In genomic region chr20:53943522-53944291, GRCh38 we compare ENCODE assay signal across 8 cellular contexts.
DNase-seq lines count a peak whose midpoint lies in the region; ATAC-seq and TF ChIP-seq lines count a peak whose summit lies in the region.

No MANE protein-coding gene starts in this region.

- no peaks in the 10 kb centered on the region for H3K9me3 ChIP-seq in endodermal cell (ENCODE audit: control insufficient read depth, low read length)
- no peaks in the 10 kb centered on the region for H3K9me3 ChIP-seq in parathyroid adenoma (ENCODE audit: control insufficient read depth, low read length)

- H3K9me3 Mint-ChIP-seq in IgD-negative memory B cell (no peaks in the 10 kb centered on the region), endodermal cell (no peaks in the 10 kb centered on the region)

- H3K4me2 ChIP-seq in parathyroid adenoma (ENCODE audit: low read length) = peak overlapping the region; percentile 54

- H3K4me1 Mint-ChIP-seq in IgD-negative memory B cell = peaks cover 43 to 51% (median 51%) of the 10 kb centered on the region in 3 donors
- peaks cover 47% of the 10 kb centered on the region for H3K4me1 Mint-ChIP-seq in endodermal cell

- 57 to 77% methylated on average over 6 to 11 of the region's 11 CpGs for WGBS in endodermal cell (ENCODE audit: insufficient coverage in 1 of 2, insufficient read length in 1 of 2), 2 experiments

- peak overlapping the region; percentile 25 for H2AFZ ChIP-seq in parathyroid adenoma

- no peak overlapping the region for H3K4me3 ChIP-seq in endodermal cell (ENCODE audit: low read length)
- H3K4me3 ChIP-seq in parathyroid adenoma (ENCODE audit: low read depth, low read length) = peak overlapping the region; percentile 39

- H3K27ac ChIP-seq in endodermal cell (ENCODE audit: low read depth, low read length) (no peak overlapping the region), parathyroid adenoma (no peak overlapping the region)

- H3K27me3 Mint-ChIP-seq in IgD-negative memory B cell (no peaks in the 10 kb centered on the region), endodermal cell (ENCODE audit: insufficient read depth) (no peaks in the 10 kb centered on the region)

- H3K36me3 ChIP-seq in endodermal cell (ENCODE audit: control insufficient read depth, insufficient read depth, low read length) = no peaks in the 10 kb centered on the region
- H3K36me3 ChIP-seq in parathyroid adenoma (ENCODE audit: control insufficient read depth, insufficient read depth, low read length) = no peaks in the 10 kb centered on the region

- in situ Hi-C loops in Caki2 (cut with HindIII; ENCODE audit: low pct_unique_long_range_greater_than_20kb, low sequenced_read_pairs) = no loop called here

- H3K79me2 ChIP-seq in parathyroid adenoma = no peaks in the 10 kb centered on the region

- TF ChIP-seq CTCF in endodermal cell (conservative IDR thresholded peaks at IDR 0.05) (peak; percentile 89), parathyroid adenoma (IDR thresholded peaks at IDR 0.05) (peak; percentile 69)

- ATAC-seq in GM18520 (IDR thresholded peaks at IDR 0.05; ENCODE audit: unreplicated experiment) (no peak), GM18867 (IDR thresholded peaks at IDR 0.05; ENCODE audit: unreplicated experiment) (no peak), HG03097 (IDR thresholded peaks at IDR 0.05; ENCODE audit: low FRiP score, unreplicated experiment) (no peak)

- DNase-seq in Caki2 (ENCODE audit: low read depth) = peak; percentile 42
- DNase-seq in UCSD-AML1 (lab: John Stamatoyannopoulos, UW; ENCODE audit: unreplicated experiment) = peak; percentile 20
- DNase-seq in endodermal cell = no peak

- H3K9ac ChIP-seq in endodermal cell (ENCODE audit: extremely low read depth, low read length, poor library complexity, severe bottlenecking) = no peak overlapping the region
- no peak overlapping the region for H3K9ac ChIP-seq in parathyroid adenoma

- H3K4me1 ChIP-seq in endodermal cell (ENCODE audit: control insufficient read depth, insufficient read depth, low read length) = peaks cover 28% of the 10 kb centered on the region
- H3K4me1 ChIP-seq in parathyroid adenoma = peaks cover 21% of the 10 kb centered on the region

- H3K36me3 Mint-ChIP-seq in IgD-negative memory B cell (no peaks in the 10 kb centered on the region), endodermal cell (ENCODE audit: low read depth) (no peaks in the 10 kb centered on the region)

- H3K27ac Mint-ChIP-seq in IgD-negative memory B cell (peak overlapping the region; percentile 9 to 63 (median 28)), endodermal cell (no peak overlapping the region)

- H3K4me3 Mint-ChIP-seq in IgD-negative memory B cell = peak overlapping the region in 1 of 4 donors; percentile 39
- H3K4me3 Mint-ChIP-seq in endodermal cell = no peak overlapping the region

- H3K27me3 ChIP-seq in endodermal cell (ENCODE audit: control insufficient read depth, insufficient read depth, low read length, poor library complexity, severe bottlenecking) (no peaks in the 10 kb centered on the region), parathyroid adenoma (ENCODE audit: control insufficient read depth, insufficient read depth, low read length) (no peaks in the 10 kb centered on the region)
